Comparison of ENCODE assay signal across 25 cellular contexts in the genomic region with DNA sequence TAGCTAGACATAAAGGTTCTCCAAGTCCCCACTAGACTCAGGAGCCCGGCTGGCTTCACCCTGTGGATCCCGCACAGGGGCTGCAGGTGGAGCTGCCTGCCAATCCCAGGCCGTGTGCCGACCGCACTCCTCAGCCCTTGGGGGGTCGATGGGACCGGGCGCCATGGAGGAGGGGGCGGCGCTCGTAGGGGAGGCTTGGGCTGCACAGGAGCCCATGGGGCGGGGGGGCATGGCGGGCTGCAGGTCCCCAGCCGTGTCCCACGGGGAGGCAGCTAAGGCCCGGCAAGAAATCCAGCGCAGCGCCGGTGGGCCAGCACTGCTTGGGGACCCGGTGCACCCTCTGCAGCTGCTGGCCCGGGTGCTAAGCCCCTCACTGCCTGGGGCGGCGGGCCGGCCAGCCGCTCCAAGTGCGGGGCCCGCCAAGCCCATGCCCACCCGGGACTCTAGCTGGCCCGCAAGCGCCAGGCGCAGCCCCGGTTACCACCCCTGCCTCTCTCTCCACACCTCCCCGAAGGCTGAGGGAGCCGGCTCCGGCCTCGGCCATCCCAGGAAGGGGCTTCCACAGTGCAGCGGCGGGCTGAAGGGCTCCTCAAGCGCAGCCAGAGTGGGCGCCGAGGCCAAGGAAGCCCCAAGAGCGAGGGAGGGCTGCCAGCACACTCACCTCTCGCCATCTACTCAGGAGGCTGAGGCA. TPM values are rescaled to one million over a fixed set of nuclear protein-coding genes. Genes with fewer than 3 reads are reported as not detected.
"Had no signal": no experiment of that assay in that cellular context is flagged by ENCODE, and none has a peak within 500 bp of the region (broad histone marks: within the 10 kb centered on the region; RNA-seq: fewer than 3 reads in every experiment).

No MANE protein-coding gene starts in this region.

- H3K36me3 ChIP-seq: esophagus muscularis mucosa, heart left ventricle, left lung, lower lobe of right lung, neutrophil, sigmoid colon, stomach, tibial artery had no signal

- H3K27ac Mint-ChIP-seq: activated CD8-positive, alpha-beta T cell treated with anti-CD3 and anti-CD28 coated beads for 36 hours; activated T-helper 17 cell treated with anti-CD3 and anti-CD28 coated beads, Interleukin-2, amount 50 U/mL, for 72 hours; dendritic cell treated with granulocyte-macrophage colony-stimulating factor and Interleukin-4, amounts not matched to agents 40 ng/mL and 50 ng/mL, for 4 days; natural killer cell treated with Interleukin-12 subunit alpha and Interleukin-12 subunit beta and Interleukin-15 and Interleukin-18, amount 100 ng/mL, for 72 hours; stimulated activated effector memory CD8-positive, alpha-beta T cell treated with anti-CD3 and anti-CD28 coated beads, Interleukin-12 subunit alpha, Interleukin-12 subunit beta, amount 100 ng/mL, for 72 hours had no signal

- H3K27ac ChIP-seq: esophagus muscularis mucosa, foreskin keratinocyte, heart left ventricle, left lung, lower lobe of right lung, neutrophil, sigmoid colon, stomach, tibial artery had no signal

- H3K9me3 Mint-ChIP-seq: activated CD8-positive, alpha-beta T cell treated with anti-CD3 and anti-CD28 coated beads for 36 hours; activated naive CD4-positive, alpha-beta T cell treated with anti-CD3 and anti-CD28 coated beads, Interleukin-2, amount 50 U/mL, for 72 hours; activated T-cell treated with anti-CD3 and anti-CD28 coated beads, Interleukin-2, amount 50 U/mL, for 4 hours; activated T-helper 17 cell treated with anti-CD3 and anti-CD28 coated beads, Interleukin-2, amount 50 U/mL, for 72 hours; central memory CD8-positive, alpha-beta T cell; dendritic cell treated with granulocyte-macrophage colony-stimulating factor and Interleukin-4, amounts not matched to agents 40 ng/mL and 50 ng/mL, for 4 days; natural killer cell treated with Interleukin-12 subunit alpha and Interleukin-12 subunit beta and Interleukin-15 and Interleukin-18, amount 100 ng/mL, for 72 hours; stimulated activated effector memory CD8-positive, alpha-beta T cell treated with anti-CD3 and anti-CD28 coated beads, Interleukin-12 subunit alpha, Interleukin-12 subunit beta, amount 100 ng/mL, for 72 hours had no signal

- H3K27me3 Mint-ChIP-seq: activated CD8-positive, alpha-beta T cell treated with anti-CD3 and anti-CD28 coated beads for 36 hours; activated T-helper 17 cell treated with anti-CD3 and anti-CD28 coated beads, Interleukin-2, amount 50 U/mL, for 72 hours; central memory CD8-positive, alpha-beta T cell; dendritic cell treated with granulocyte-macrophage colony-stimulating factor and Interleukin-4, amounts not matched to agents 40 ng/mL and 50 ng/mL, for 4 days; natural killer cell treated with Interleukin-12 subunit alpha and Interleukin-12 subunit beta and Interleukin-15 and Interleukin-18, amount 100 ng/mL, for 72 hours had no signal

- H3K36me3 Mint-ChIP-seq: natural killer cell treated with Interleukin-12 subunit alpha and Interleukin-12 subunit beta and Interleukin-15 and Interleukin-18, amount 100 ng/mL, for 72 hours had no signal

- H3K27me3 ChIP-seq: esophagus muscularis mucosa, foreskin keratinocyte, heart left ventricle, left lung, neutrophil, sigmoid colon, stomach, tibial artery had no signal

- ATAC-seq: activated CD8-positive, alpha-beta T cell treated with anti-CD3 and anti-CD28 coated beads for 36 hours; activated naive CD4-positive, alpha-beta T cell treated with anti-CD3 and anti-CD28 coated beads, Interleukin-2, amount 50 U/mL, for 72 hours; activated T-cell treated with anti-CD3 and anti-CD28 coated beads, Interleukin-2, amount 50 U/mL, for 4 hours; activated T-helper 17 cell treated with anti-CD3 and anti-CD28 coated beads, Interleukin-2, amount 50 U/mL, for 72 hours; foreskin keratinocyte; heart left ventricle; left lung; lower lobe of right lung; mucosa of descending colon; natural killer cell treated with Interleukin-12 subunit alpha and Interleukin-12 subunit beta and Interleukin-15 and Interleukin-18, amount 100 ng/mL, for 72 hours; stimulated activated effector memory CD8-positive, alpha-beta T cell treated with anti-CD3 and anti-CD28 coated beads, Interleukin-12 subunit alpha, Interleukin-12 subunit beta, amount 100 ng/mL, for 72 hours had no signal

- H3K9me3 ChIP-seq: esophagus muscularis mucosa, left lung, lower lobe of right lung, mucosa of descending colon, neutrophil, sigmoid colon, stomach, tibial artery had no signal

- H3K4me3 Mint-ChIP-seq: activated CD8-positive, alpha-beta T cell treated with anti-CD3 and anti-CD28 coated beads for 36 hours; activated T-cell treated with anti-CD3 and anti-CD28 coated beads, Interleukin-2, amount 50 U/mL, for 4 hours; activated T-helper 17 cell treated with anti-CD3 and anti-CD28 coated beads, Interleukin-2, amount 50 U/mL, for 72 hours; dendritic cell treated with granulocyte-macrophage colony-stimulating factor and Interleukin-4, amounts not matched to agents 40 ng/mL and 50 ng/mL, for 4 days; natural killer cell treated with Interleukin-12 subunit alpha and Interleukin-12 subunit beta and Interleukin-15 and Interleukin-18, amount 100 ng/mL, for 72 hours; stimulated activated effector memory CD8-positive, alpha-beta T cell treated with anti-CD3 and anti-CD28 coated beads, Interleukin-12 subunit alpha, Interleukin-12 subunit beta, amount 100 ng/mL, for 72 hours had no signal

- DNase-seq: activated CD4-positive, alpha-beta T cell treated with anti-CD3 and anti-CD28 coated beads, Interleukin-2, amount 50 U/mL, for 1 hour; activated T-cell treated with anti-CD3 and anti-CD28 coated beads, Interleukin-2, amount 50 U/mL, for 4 hours; foreskin keratinocyte; heart left ventricle; kidney glomerular epithelial cell; left lung; lower lobe of right lung; mucosa of descending colon; sigmoid colon; small intestine; stimulated activated CD4-positive, alpha-beta T cell treated with anti-CD3 and anti-CD28 coated beads, Interleukin-4, amount 100 ng/mL, for 24 hours; stomach; tibial artery had no signal

- H3K4me3 ChIP-seq: esophagus muscularis mucosa, heart left ventricle, left lung, lower lobe of right lung, mucosa of descending colon, sigmoid colon, stomach, tibial artery had no signal

- H3K4me1 ChIP-seq: foreskin keratinocyte had no signal

RNA-seq across cellular contexts. Expression of a gene that starts 59.1 kb away (rescaled TPM):
- total RNA-seq: activated CD8-positive, alpha-beta T cell treated with anti-CD3 and anti-CD28 coated beads for 36 hours; activated naive CD4-positive, alpha-beta T cell treated with anti-CD3 and anti-CD28 coated beads, Interleukin-2, amount 50 U/mL, for 72 hours; activated T-cell treated with anti-CD3 and anti-CD28 coated beads, Interleukin-2, amount 50 U/mL, for 4 hours; activated T-helper 17 cell treated with anti-CD3 and anti-CD28 coated beads, Interleukin-2, amount 50 U/mL, for 72 hours; bronchial epithelial cell; foreskin keratinocyte; myocyte; natural killer cell treated with Interleukin-12 subunit alpha and Interleukin-12 subunit beta and Interleukin-15 and Interleukin-18, amount 100 ng/mL, for 72 hours; osteocyte had no signal
- polyA plus RNA-seq: foreskin keratinocyte had no signal
